12 cellular contexts compared by ENCODE assay signal in genomic region chr1:156640842-156641706, GRCh38. TPM values are rescaled to one million over a fixed set of nuclear protein-coding genes. Genes with fewer than 3 reads are reported as not detected.
DNase-seq lines count a peak whose midpoint lies in the region; ATAC-seq and TF ChIP-seq lines count a peak whose summit lies in the region.
"Had no signal": no experiment of that assay in that cellular context is flagged by ENCODE, and none has a peak within 500 bp of the region (broad histone marks: within the 10 kb centered on the region; RNA-seq: fewer than 3 reads in every experiment).

No MANE protein-coding gene starts in this region.

- H3K4me3 ChIP-seq in ascending aorta (peak overlapping the region; percentile 39 to 57), mesodermal cell (ENCODE audit: extremely low read depth, insufficient read depth, low read length, poor library complexity, severe bottlenecking) (peak overlapping the region; percentile 31), stomach (peak overlapping the region; percentile 34 to 47 (median 40))

- H3K27me3 ChIP-seq in ascending aorta (peaks cover 24% of the 10 kb centered on the region), stomach (peaks cover 13 to 99% (median 80%) of the 10 kb centered on the region in 3 donors)

- no peak for DNase-seq in activated T-cell treated with anti-CD3 and anti-CD28 coated beads, Interleukin-2, amount 50 U/mL, for 4 hours
- no peak for DNase-seq in activated T-cell treated with anti-CD3 and anti-CD28 coated beads, Interleukin-2, amount 50 U/mL, for 48 hours
- DNase-seq in ascending aorta (ENCODE audit: low spot score in 2 of 2) (no peak), stomach (no peak), DMS153 treated with DMSO at 0.1 percent for 48 hours (lab: John Stamatoyannopoulos, UW; ENCODE audit: unreplicated experiment) (no peak)
- DNase-seq: activated effector memory CD4-positive, alpha-beta T cell treated with Interleukin-2 at 50 U/mL for 16 hours had no signal

- intact Hi-C loops in ascending aorta (cut with DNase I): no loop called here
- intact Hi-C loops in stomach (cut with DNase I; ENCODE audit: low total_unique reads): no loop called here

- H3K27me3 Mint-ChIP-seq in activated T-cell treated with anti-CD3 and anti-CD28 coated beads, Interleukin-2, amount 50 U/mL, for 4 hours (ENCODE audit: low read depth): peaks cover 83% of the 10 kb centered on the region
- peaks cover 97% of the 10 kb centered on the region for H3K27me3 Mint-ChIP-seq in stimulated activated memory B cell treated with anti-CD40 and anti-IgM and Interleukin-4, amounts not matched to agents 10 μg/mL and 1 μg/mL and 100 μg/mL, for 72 hours

- H3K36me3 ChIP-seq in ascending aorta: no peaks in the 10 kb centered on the region
- H3K36me3 ChIP-seq in mesodermal cell (ENCODE audit: control insufficient read depth, insufficient read depth, low read length): no peaks in the 10 kb centered on the region
- H3K36me3 ChIP-seq in stomach: no peaks in the 10 kb centered on the region

- ATAC-seq in activated T-cell treated with anti-CD3 and anti-CD28 coated beads, Interleukin-2, amount 50 U/mL, for 4 hours: no peak
- ATAC-seq in stimulated activated memory B cell treated with anti-CD40 and anti-IgM and Interleukin-4, amounts not matched to agents 10 μg/mL and 1 μg/mL and 100 μg/mL, for 72 hours: no peak
- ATAC-seq in GM21447 (IDR thresholded peaks at IDR 0.05; ENCODE audit: unreplicated experiment): no peak

- no peak for TF ChIP-seq POLR2A in stomach (IDR thresholded peaks at IDR 0.05)

- no peak overlapping the region for H3K27ac Mint-ChIP-seq in stimulated activated memory B cell treated with anti-CD40 and anti-IgM and Interleukin-4, amounts not matched to agents 10 μg/mL and 1 μg/mL and 100 μg/mL, for 72 hours

- no peaks in the 10 kb centered on the region for H3K36me3 Mint-ChIP-seq in activated T-cell treated with anti-CD3 and anti-CD28 coated beads, Interleukin-2, amount 50 U/mL, for 4 hours (ENCODE audit: insufficient read depth)
- no peaks in the 10 kb centered on the region for H3K36me3 Mint-ChIP-seq in stimulated activated memory B cell treated with anti-CD40 and anti-IgM and Interleukin-4, amounts not matched to agents 10 μg/mL and 1 μg/mL and 100 μg/mL, for 72 hours

- peaks cover 25% of the 10 kb centered on the region for H3K4me1 Mint-ChIP-seq in activated T-cell treated with anti-CD3 and anti-CD28 coated beads, Interleukin-2, amount 50 U/mL, for 4 hours (ENCODE audit: low read depth)
- H3K4me1 Mint-ChIP-seq in stimulated activated memory B cell treated with anti-CD40 and anti-IgM and Interleukin-4, amounts not matched to agents 10 μg/mL and 1 μg/mL and 100 μg/mL, for 72 hours: peaks cover 30% of the 10 kb centered on the region

- TF ChIP-seq CTCF in ascending aorta (IDR thresholded peaks at IDR 0.05): no peak
- TF ChIP-seq CTCF in stomach (IDR thresholded peaks at IDR 0.05): no peak

- H3K9me3 ChIP-seq in ascending aorta (no peaks in the 10 kb centered on the region), mesodermal cell (ENCODE audit: control insufficient read depth, low read length) (no peaks in the 10 kb centered on the region), stomach (no peaks in the 10 kb centered on the region)

- no peak overlapping the region for H3K27ac ChIP-seq in ascending aorta
- no peak overlapping the region for H3K27ac ChIP-seq in mesodermal cell (ENCODE audit: low read depth, low read length, severe bottlenecking)
- no peak overlapping the region for H3K27ac ChIP-seq in stomach

- no peak for TF ChIP-seq EP300 in stomach (IDR thresholded peaks at IDR 0.05)

- H3K4me1 ChIP-seq in ascending aorta: peaks cover 5 to 8% of the 10 kb centered on the region in 2 donors
- H3K4me1 ChIP-seq in mesodermal cell (ENCODE audit: control insufficient read depth, insufficient read depth, low read length, poor library complexity, severe bottlenecking): peaks cover 9% of the 10 kb centered on the region
- H3K4me1 ChIP-seq in stomach: peaks cover 12 to 20% (median 16%) of the 10 kb centered on the region in 4 donors

- H3K9me3 Mint-ChIP-seq in activated T-cell treated with anti-CD3 and anti-CD28 coated beads, Interleukin-2, amount 50 U/mL, for 4 hours: no peaks in the 10 kb centered on the region
- H3K9me3 Mint-ChIP-seq in stimulated activated memory B cell treated with anti-CD40 and anti-IgM and Interleukin-4, amounts not matched to agents 10 μg/mL and 1 μg/mL and 100 μg/mL, for 72 hours: no peaks in the 10 kb centered on the region

- WGBS in mesodermal cell (ENCODE audit: insufficient coverage in 2 of 2), 2 experiments: 51 to 57% methylated on average over 4 to 6 of the region's 6 CpGs
- 28 to 46% (median 39%) methylated on average over 6 of the region's 6 CpGs for WGBS in stomach, 5 donors

- H3K4me3 Mint-ChIP-seq in activated T-cell treated with anti-CD3 and anti-CD28 coated beads, Interleukin-2, amount 50 U/mL, for 4 hours: peak overlapping the region; percentile 55
- no peak overlapping the region for H3K4me3 Mint-ChIP-seq in stimulated activated memory B cell treated with anti-CD40 and anti-IgM and Interleukin-4, amounts not matched to agents 10 μg/mL and 1 μg/mL and 100 μg/mL, for 72 hours

RNA-seq across cellular contexts. Expression of gene BCAN, which starts 0.8 kb away (rescaled TPM):
- not detected for total RNA-seq in activated T-cell treated with anti-CD3 and anti-CD28 coated beads, Interleukin-2, amount 50 U/mL, for 4 hours
- total RNA-seq in ascending aorta (not detected), stomach (10 to 100 TPM in 1 of 5 donors, 1 to 10 TPM in 1, not detected in 3; 5.7 to 39.7 TPM)
- polyA plus RNA-seq in mesodermal cell (2013, experiment 1 of 2): 0.77 TPM
- polyA plus RNA-seq in mesodermal cell (2013, experiment 2 of 2): 0.71 TPM
- under 1 TPM in 1 of 3 donors, not detected in 2; 0.05 TPM for polyA plus RNA-seq in stomach
- total RNA-seq: dermis microvascular lymphatic vessel endothelial cell, OCI-LY7 had no signal
- polyA plus RNA-seq: AG04450 had no signal

RNA-seq across cellular contexts. Expression of gene HAPLN2, which starts 21.9 kb away (rescaled TPM):
- total RNA-seq in activated T-cell treated with anti-CD3 and anti-CD28 coated beads, Interleukin-2, amount 50 U/mL, for 4 hours: not detected
- total RNA-seq in ascending aorta (1.4 TPM), stomach (not detected)
- 0.52 TPM for polyA plus RNA-seq in mesodermal cell (2013, experiment 1 of 2)
- not detected for polyA plus RNA-seq in mesodermal cell (2013, experiment 2 of 2)
- under 1 TPM in 2 of 3 donors, not detected in 1; 0.33 to 0.37 TPM for polyA plus RNA-seq in stomach
- total RNA-seq: dermis microvascular lymphatic vessel endothelial cell had no signal
- polyA plus RNA-seq: AG04450 had no signal

RNA-seq across cellular contexts. Expression of gene NES, which starts 36.1 kb away (rescaled TPM):
- total RNA-seq in activated T-cell treated with anti-CD3 and anti-CD28 coated beads, Interleukin-2, amount 50 U/mL, for 4 hours: under 1 TPM; 0.05 to 0.13 (median 0.05) TPM
- total RNA-seq in ascending aorta (74.1 TPM), stomach (10 to 100 TPM in 2 of 5 donors, 1 to 10 TPM in 3; 3.2 to 22.3 (median 8.9) TPM)
- 217 TPM for polyA plus RNA-seq in mesodermal cell (2013, experiment 1 of 2)
- 200 TPM for polyA plus RNA-seq in mesodermal cell (2013, experiment 2 of 2)
- polyA plus RNA-seq in stomach: 1 to 10 TPM; 1.7 to 9.0 (median 3.2) TPM
- total RNA-seq: OCI-LY7 had no signal

RNA-seq across cellular contexts. Expression of gene GPATCH4, which starts 39.8 kb away (rescaled TPM):
- total RNA-seq in activated T-cell treated with anti-CD3 and anti-CD28 coated beads, Interleukin-2, amount 50 U/mL, for 4 hours: 100 to 1,000 TPM; 171 to 190 (median 174) TPM
- total RNA-seq in ascending aorta: 29.4 TPM
- 11.3 TPM for polyA plus RNA-seq in mesodermal cell (2013, experiment 1 of 2)
- 11.3 TPM for polyA plus RNA-seq in mesodermal cell (2013, experiment 2 of 2)
- 10 to 100 TPM in 3 of 5 donors, 1 to 10 TPM in 2; 9.0 to 15.6 (median 12.9) TPM for total RNA-seq in stomach
- 10 to 100 TPM; 11.2 to 24.1 (median 19.9) TPM for polyA plus RNA-seq in stomach

RNA-seq across cellular contexts. Expression of gene NAXE, which starts 49.5 kb away (rescaled TPM):
- total RNA-seq in activated T-cell treated with anti-CD3 and anti-CD28 coated beads, Interleukin-2, amount 50 U/mL, for 4 hours: 100 to 1,000 TPM in 1 of 3 donors, 10 to 100 TPM in 2; 80.3 to 102 (median 83.7) TPM
- total RNA-seq in ascending aorta (85.3 TPM), stomach (10 to 100 TPM; 46.1 to 81.1 (median 52.7) TPM)
- 70.4 TPM for polyA plus RNA-seq in mesodermal cell (2013, experiment 1 of 2)
- polyA plus RNA-seq in mesodermal cell (2013, experiment 2 of 2): 60.0 TPM
- 10 to 100 TPM; 68.1 to 84.9 (median 71.7) TPM for polyA plus RNA-seq in stomach
